In the genomic region with DNA sequence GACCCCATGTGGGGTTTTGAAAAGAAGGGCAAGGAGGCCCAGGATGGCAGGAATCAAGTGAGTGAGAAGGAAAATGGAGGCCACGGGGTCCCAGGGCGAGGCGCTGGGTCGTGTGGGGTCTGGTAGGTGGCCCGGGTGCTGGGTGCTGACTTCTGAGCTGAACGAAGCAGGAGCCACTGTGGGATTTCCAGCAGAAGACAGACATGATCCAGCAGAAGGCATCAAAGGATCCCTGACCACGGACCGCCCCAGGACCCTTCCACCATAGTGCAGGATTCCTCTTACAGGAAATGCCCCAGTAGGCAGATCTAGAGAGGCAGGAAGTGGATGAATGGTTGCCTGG, we compare ENCODE assay signal across 20 cellular contexts.
"Had no signal": no experiment of that assay in that cellular context is flagged by ENCODE, and none has a peak within 500 bp of the region (broad histone marks: within the 10 kb centered on the region; RNA-seq: fewer than 3 reads in every experiment).

No MANE protein-coding gene starts in this region.

- H3K9me3 Mint-ChIP-seq: activated B cell treated with CpG ODN at 0.5 μM for 24 hours; natural killer cell treated with Interleukin-12 subunit alpha and Interleukin-12 subunit beta and Interleukin-15 and Interleukin-18, amount 100 ng/mL, for 72 hours had no signal

- H3K27ac Mint-ChIP-seq: activated B cell treated with CpG ODN at 0.5 μM for 24 hours; activated CD4-positive, alpha-beta T cell treated with anti-CD3 and anti-CD28 coated beads for 36 hours; activated naive CD4-positive, alpha-beta T cell treated with anti-CD3 and anti-CD28 coated beads, Interleukin-2, amount 10 ng/mL, durations not matched to agents 7 days and 5 days; natural killer cell treated with Interleukin-12 subunit alpha and Interleukin-12 subunit beta and Interleukin-15 and Interleukin-18, amount 100 ng/mL, for 72 hours; T-helper 1 cell treated with Interleukin-12 subunit alpha and Interleukin-12 subunit beta and Interleukin-4 antibody, amounts not matched to agents 30 μg/mL and 1 μg/mL, for 36 hours had no signal

- H3K36me3 Mint-ChIP-seq: activated naive CD4-positive, alpha-beta T cell treated with anti-CD3 and anti-CD28 coated beads, Interleukin-2, amount 10 ng/mL, durations not matched to agents 7 days and 5 days; natural killer cell treated with Interleukin-12 subunit alpha and Interleukin-12 subunit beta and Interleukin-15 and Interleukin-18, amount 100 ng/mL, for 72 hours had no signal

- H3K27me3 Mint-ChIP-seq: activated naive CD4-positive, alpha-beta T cell treated with anti-CD3 and anti-CD28 coated beads, Interleukin-2, amount 10 ng/mL, durations not matched to agents 7 days and 5 days had no signal

- DNase-seq: activated B cell treated with CpG ODN at 0.5 μM for 24 hours; activated CD4-positive, alpha-beta T cell treated with anti-CD3 and anti-CD28 coated beads for 36 hours; activated CD4-positive, alpha-beta T cell treated with anti-CD3 and anti-CD28 coated beads, Interleukin-2, amount 50 U/mL, for 4 hours; activated naive CD4-positive, alpha-beta T cell treated with anti-CD3 and anti-CD28 coated beads, Interleukin-2, amount 10 ng/mL, durations not matched to agents 7 days and 5 days; activated T-cell treated with anti-CD3 and anti-CD28 coated beads, Interleukin-2, amount 50 U/mL, for 48 hours; anterior cingulate cortex; body of pancreas; dermis blood vessel endothelial cell; effector CD8-positive, alpha-beta T cell; foreskin melanocyte; stimulated activated CD4-positive, alpha-beta T cell treated with anti-CD3 and anti-CD28 coated beads, Interleukin-12 subunit alpha, Interleukin-12 subunit beta, amount 100 ng/mL, for 4 hours; stimulated activated CD4-positive, alpha-beta T cell treated with anti-CD3 and anti-CD28 coated beads, Interleukin-4, amount 100 ng/mL, for 4 hours; stimulated activated naive CD8-positive, alpha-beta T cell treated with anti-CD3 and anti-CD28 coated beads, Interleukin-15, Interleukin-2, amounts not matched to agents 100 U/mL and 50 U/mL, for 24 hours; T1000; thyroid gland had no signal

- H3K4me3 Mint-ChIP-seq: activated B cell treated with CpG ODN at 0.5 μM for 24 hours; activated CD4-positive, alpha-beta T cell treated with anti-CD3 and anti-CD28 coated beads for 36 hours; activated naive CD4-positive, alpha-beta T cell treated with anti-CD3 and anti-CD28 coated beads, Interleukin-2, amount 10 ng/mL, durations not matched to agents 7 days and 5 days; natural killer cell treated with Interleukin-12 subunit alpha and Interleukin-12 subunit beta and Interleukin-15 and Interleukin-18, amount 100 ng/mL, for 72 hours; T-helper 1 cell treated with Interleukin-12 subunit alpha and Interleukin-12 subunit beta and Interleukin-4 antibody, amounts not matched to agents 30 μg/mL and 1 μg/mL, for 36 hours had no signal

- ATAC-seq: activated CD4-positive, alpha-beta T cell treated with anti-CD3 and anti-CD28 coated beads for 36 hours; body of pancreas; left lobe of liver; natural killer cell treated with Interleukin-12 subunit alpha and Interleukin-12 subunit beta and Interleukin-15 and Interleukin-18, amount 100 ng/mL, for 72 hours; pancreas; right cardiac atrium; stimulated activated naive CD8-positive, alpha-beta T cell treated with anti-CD3 and anti-CD28 coated beads, Interleukin-15, Interleukin-2, amounts not matched to agents 100 U/mL and 50 U/mL, for 24 hours had no signal

- H3K4me1 Mint-ChIP-seq: activated B cell treated with CpG ODN at 0.5 μM for 24 hours; activated CD4-positive, alpha-beta T cell treated with anti-CD3 and anti-CD28 coated beads for 36 hours; activated naive CD4-positive, alpha-beta T cell treated with anti-CD3 and anti-CD28 coated beads, Interleukin-2, amount 10 ng/mL, durations not matched to agents 7 days and 5 days had no signal
